13 cellular contexts compared by ENCODE assay signal in genomic region chr19:49116544-49116943, GRCh38. TPM values are rescaled to one million over a fixed set of nuclear protein-coding genes. Genes with fewer than 3 reads are reported as not detected.
A peak's percentile ranks its signal among the peaks of the same experiment; 100 is the strongest.
DNase-seq lines count a peak whose midpoint lies in the region; ATAC-seq and TF ChIP-seq lines count a peak whose summit lies in the region.
"Had no signal": no experiment of that assay in that cellular context is flagged by ENCODE, and none has a peak within 500 bp of the region (broad histone marks: within the 10 kb centered on the region; RNA-seq: fewer than 3 reads in every experiment).

No MANE protein-coding gene starts in this region.

- H2BK15ac ChIP-seq in IMR-90 (ENCODE audit: low read depth, low read length), result no peak overlapping the region

- no peak overlapping the region for H2AFZ ChIP-seq in IMR-90 (replicated peaks; ENCODE audit: low read length, poor library complexity)

- H3K9me3 ChIP-seq in CD4-positive, alpha-beta T cell (ENCODE audit: control insufficient read depth, low read length), result no peaks in the 10 kb centered on the region
- H3K9me3 ChIP-seq in IMR-90 (ENCODE audit: control insufficient read depth, insufficient read depth, low read length), result no peaks in the 10 kb centered on the region

- H3K4me2 ChIP-seq in IMR-90 (ENCODE audit: low read depth, low read length), result no peak overlapping the region

- no peak overlapping the region for H3K18ac ChIP-seq in IMR-90 (ENCODE audit: low read depth, low read length)

- H4K20me1 ChIP-seq in IMR-90 (ENCODE audit: insufficient read depth, low read length), result peaks cover 3% of the 10 kb centered on the region

- dilution Hi-C loops in IMR-90 (cut with HindIII; ENCODE audit: low sequenced_read_pairs, unreplicated experiment), result no loop called here

- H3K36me3 Mint-ChIP-seq in CD4-positive, alpha-beta T cell (ENCODE audit: low read depth), result peaks cover 4% of the 10 kb centered on the region
- H3K36me3 Mint-ChIP-seq in activated B cell treated with CpG ODN at 0.5 μM for 24 hours (ENCODE audit: low read depth) (no peaks in the 10 kb centered on the region), natural killer cell (no peaks in the 10 kb centered on the region)

- no peak for TF ChIP-seq POLR2A in IMR-90 (IDR thresholded peaks at IDR 0.05; ENCODE audit: low read depth, low read length)

- no peak overlapping the region for H3K56ac ChIP-seq in IMR-90 (ENCODE audit: extremely low read depth, insufficient read depth, low read length)

- H3K14ac ChIP-seq in IMR-90 (replicated peaks; ENCODE audit: low read depth, low read length), result no peak overlapping the region

- no peak overlapping the region for H2BK120ac ChIP-seq in IMR-90 (ENCODE audit: low read depth, low read length)

- H4K5ac ChIP-seq in IMR-90 (ENCODE audit: low read depth, low read length), result no peak overlapping the region

- intact Hi-C loops in CD4-positive, alpha-beta T cell (cut with DNase I, micrococcal nuclease), result loop anchor here in 1 of 2 experiments (5.0 to 10.0 kb wide), 2 partner anchors 479 to 642 kb away; partner anchors contain the start of gene DBP
- intact Hi-C loops in IMR-90 (cut with micrococcal nuclease) (no loop called here), activated B cell treated with CpG ODN at 0.5 μM for 24 hours (cut with micrococcal nuclease) (loop anchor here (10.0 kb wide), 3 partner anchors 122 to 758 kb away; partner anchors contain the start of genes AKT1S1, DBP, GYS1 and RUVBL2), natural killer cell (cut with micrococcal nuclease) (no loop called here)

- H2AK9ac ChIP-seq in IMR-90 (replicated peaks; ENCODE audit: low read depth, low read length, poor library complexity), result peak overlapping the region; percentile 28

- no peaks in the 10 kb centered on the region for H3K27me3 ChIP-seq in CD4-positive, alpha-beta T cell (ENCODE audit: control insufficient read depth, insufficient read depth, low read length)
- H3K27me3 ChIP-seq in IMR-90 (ENCODE audit: control insufficient read depth, insufficient read depth, low read length), result peaks cover 8% of the 10 kb centered on the region

- H3K4me1 Mint-ChIP-seq in CD4-positive, alpha-beta T cell (ENCODE audit: low read depth), result peaks cover 48% of the 10 kb centered on the region
- H3K4me1 Mint-ChIP-seq in activated B cell treated with CpG ODN at 0.5 μM for 24 hours (peaks cover 50% of the 10 kb centered on the region), natural killer cell (peaks cover 24 to 60% of the 10 kb centered on the region in 2 donors)

- CTCF ChIA-PET in CD4-positive, alpha-beta T cell (lab: Charles Lee), result interaction anchor here (0.7 to 2.3 kb wide), 3 partner anchors 10 to 913 kb away, joined by 3 to 9 read pairs (median 7); no protein-coding TSS in a partner anchor
- CTCF ChIA-PET in IMR-90 (lab: Yijun Ruan, JAX), result no interaction called here
- CTCF ChIA-PET in activated B cell treated with CpG ODN at 0.5 μM for 24 hours (lab: Charles Lee), result interaction anchor here (2.9 kb wide), 1 partner anchor 10 kb away, joined by 8 read pairs; no protein-coding TSS in a partner anchor

- no peak for DNase-seq in CD4-positive, alpha-beta T cell
- no peak for DNase-seq in IMR-90
- no peak for DNase-seq in activated B cell treated with CpG ODN at 0.5 μM for 24 hours
- DNase-seq in natural killer cell, result no peak
- no peak for DNase-seq in medulla oblongata (ENCODE audit: extremely low spot score)
- no peak for DNase-seq in islet precursor cell
- no peak for DNase-seq in nucleus accumbens (lab: John Stamatoyannopoulos, UW)
- DNase-seq: DND-41; NCI-H1105 treated with DMSO at 0.1 percent for 48 hours; occipital lobe; stimulated activated CD4-positive, alpha-beta T cell treated with anti-CD3 and anti-CD28 coated beads, Interleukin-1b, Interleukin-23, amount 100 ng/mL, for 48 hours; stimulated activated naive CD4-positive, alpha-beta T cell; T-helper 9 cell had no signal

- H2BK5ac ChIP-seq in IMR-90 (ENCODE audit: low read depth, low read length, poor library complexity, severe bottlenecking), result no peak overlapping the region

- no CpG with 5 or more reads among the region's 1 CpG for WGBS in IMR-90 (ENCODE audit: extremely low coverage in 2 of 2, insufficient read length in 1 of 2), 2 experiments

- no peak overlapping the region for H3K4me3 ChIP-seq in IMR-90 (ENCODE audit: insufficient read depth, low read depth, low read length)

- H3K27me3 Mint-ChIP-seq in CD4-positive, alpha-beta T cell, result no peaks in the 10 kb centered on the region
- peaks cover 7% of the 10 kb centered on the region for H3K27me3 Mint-ChIP-seq in activated B cell treated with CpG ODN at 0.5 μM for 24 hours
- H3K27me3 Mint-ChIP-seq in natural killer cell (ENCODE audit: low read depth in 2 of 2), result peaks cover 0 to 8% of the 10 kb centered on the region in 2 donors

- H3K27ac Mint-ChIP-seq in CD4-positive, alpha-beta T cell, result no peak overlapping the region
- H3K27ac Mint-ChIP-seq in activated B cell treated with CpG ODN at 0.5 μM for 24 hours (no peak overlapping the region), natural killer cell (peak overlapping the region; percentile 93 to 96)

- H2AK5ac ChIP-seq in IMR-90 (ENCODE audit: low read depth, low read length), result no peak overlapping the region

- no peak overlapping the region for H3K9ac ChIP-seq in IMR-90 (ENCODE audit: low read depth, low read length)

- H3K27ac ChIP-seq in CD4-positive, alpha-beta T cell (ENCODE audit: low read depth, low read length), result no peak overlapping the region
- no peak overlapping the region for H3K27ac ChIP-seq in IMR-90 (ENCODE audit: insufficient read depth, low read length)

- no TSS peak for BruUV-seq in IMR-90 (replicated peaks; lab: Mats Ljungman, UMichigan)

- no peak for TF ChIP-seq CTCF in CD4-positive, alpha-beta T cell (IDR thresholded peaks at IDR 0.05)
- TF ChIP-seq CTCF in IMR-90 (conservative IDR thresholded peaks at IDR 0.05; ENCODE audit: low read depth, low read length) (no peak), activated B cell treated with CpG ODN at 0.5 μM for 24 hours (IDR thresholded peaks at IDR 0.05) (no peak), natural killer cell (IDR thresholded peaks at IDR 0.05) (no peak)

- peaks cover 8% of the 10 kb centered on the region for H3K4me1 ChIP-seq in IMR-90 (ENCODE audit: control insufficient read depth, insufficient read depth, low read length)

- no peak for ATAC-seq in CD4-positive, alpha-beta T cell (ENCODE audit: poor library complexity)
- no peak for ATAC-seq in IMR-90 (ENCODE audit: low read depth)
- ATAC-seq in activated B cell treated with CpG ODN at 0.5 μM for 24 hours (ENCODE audit: low read depth), result no peak
- no peak for ATAC-seq in natural killer cell

- peak overlapping the region; percentile 92 for H3K4me3 Mint-ChIP-seq in CD4-positive, alpha-beta T cell
- H3K4me3 Mint-ChIP-seq in activated B cell treated with CpG ODN at 0.5 μM for 24 hours (peak overlapping the region; percentile 50), natural killer cell (peak overlapping the region; percentile 89)

- in situ Hi-C loops in IMR-90 (cut with MboI; ENCODE audit: low sequenced_read_pairs), result no loop called here

- H2BK20ac ChIP-seq in IMR-90 (ENCODE audit: low read depth, low read length), result no peak overlapping the region

- no peak for TF ChIP-seq RAD21 in IMR-90 (IDR thresholded peaks at IDR 0.05; ENCODE audit: low read length)

- no peak overlapping the region for H3K23ac ChIP-seq in IMR-90 (ENCODE audit: low read depth, low read length)

- no peaks in the 10 kb centered on the region for H3K36me3 ChIP-seq in IMR-90 (ENCODE audit: control insufficient read depth, insufficient read depth, low read length)

- H3K9me3 Mint-ChIP-seq in CD4-positive, alpha-beta T cell, result no peaks in the 10 kb centered on the region
- H3K9me3 Mint-ChIP-seq in activated B cell treated with CpG ODN at 0.5 μM for 24 hours (no peaks in the 10 kb centered on the region), natural killer cell (no peaks in the 10 kb centered on the region)

- POLR2A ChIA-PET in CD4-positive, alpha-beta T cell (lab: Charles Lee), result interaction anchor here (0.7 to 1.4 kb wide), 2 partner anchors 123 to 377 kb away, joined by 3 to 5 read pairs; partner anchors contain the start of genes GYS1 and RUVBL2
- POLR2A ChIA-PET in IMR-90 (lab: Charles Lee; ENCODE audit: unreplicated experiment), result no interaction called here
- POLR2A ChIA-PET in activated B cell treated with CpG ODN at 0.5 μM for 24 hours (lab: Charles Lee), result interaction anchor here (0.6 kb wide), 1 partner anchor 239 kb away, joined by 7 read pairs; no protein-coding TSS in a partner anchor

- H4K8ac ChIP-seq in IMR-90 (ENCODE audit: low read depth in 2 of 2, low read length in 2 of 2), result no peak overlapping the region

- H3K9me1 ChIP-seq in IMR-90 (ENCODE audit: insufficient read depth, low read length), result peaks cover 20% of the 10 kb centered on the region

- H3K4ac ChIP-seq in IMR-90 (ENCODE audit: low read depth, low read length), result no peak overlapping the region

- H3K79me1 ChIP-seq in IMR-90 (ENCODE audit: low read depth in 1 of 2, low read length in 2 of 2), result peaks cover 4 to 39% of the 10 kb centered on the region in 2 experiments; a peak in 3 of 4 replicates

- H4K91ac ChIP-seq in IMR-90 (ENCODE audit: insufficient read depth, low read depth, low read length), result no peak overlapping the region

RNA-seq across cellular contexts. Expression of gene LIN7B, which starts 2.4 kb away (rescaled TPM):
- total RNA-seq in CD4-positive, alpha-beta T cell, result 1 to 10 TPM; 6.4 to 6.6 TPM
- 2.8 and 3.8 TPM in 2 replicates for total RNA-seq in IMR-90 (2012; rRNA removed)
- 8.0 and 9.9 TPM in 2 replicates for polyA plus RNA-seq in IMR-90 (2012; rRNA removed)
- polyA plus RNA-seq in IMR-90 (2012; cell fraction: cytosol; rRNA removed), result 13.4 and 19.1 TPM in 2 replicates
- 14.2 and 30.4 TPM in 2 replicates for polyA plus RNA-seq in IMR-90 (2012; cell fraction: nucleus; rRNA removed; ENCODE audit: low replicate concordance)
- 3.6 and 4.4 TPM in 2 replicates for total RNA-seq in activated B cell treated with CpG ODN at 0.5 μM for 24 hours
- 1 to 10 TPM; 6.2 to 8.8 (median 6.5) TPM for total RNA-seq in natural killer cell

RNA-seq across cellular contexts. Expression of gene C19orf73, which starts 2.4 kb away (rescaled TPM):
- total RNA-seq in CD4-positive, alpha-beta T cell, result 1 to 10 TPM; 1.5 to 2.3 TPM
- total RNA-seq in IMR-90 (2012; rRNA removed) (0.28 TPM in 1 of 2 replicates, not detected in the other), activated B cell treated with CpG ODN at 0.5 μM for 24 hours (0.98 and 1.0 TPM in 2 replicates), natural killer cell (1 to 10 TPM; 2.3 to 2.7 (median 2.7) TPM)
- polyA plus RNA-seq in IMR-90 (2012; rRNA removed), result 1.2 and 2.0 TPM in 2 replicates
- 2.3 TPM in 2 replicates for polyA plus RNA-seq in IMR-90 (2012; cell fraction: cytosol; rRNA removed)
- 0.85 and 0.98 TPM in 2 replicates for polyA plus RNA-seq in IMR-90 (2012; cell fraction: nucleus; rRNA removed; ENCODE audit: low replicate concordance)

RNA-seq across cellular contexts. Expression of gene PPFIA3, which starts 2.8 kb away (rescaled TPM):
- total RNA-seq in CD4-positive, alpha-beta T cell, result 1 to 10 TPM; 2.0 to 2.8 TPM
- total RNA-seq in IMR-90 (2012; rRNA removed), result 0.83 and 0.90 TPM in 2 replicates
- polyA plus RNA-seq in IMR-90 (2012; rRNA removed), result 1.9 and 2.4 TPM in 2 replicates
- polyA plus RNA-seq in IMR-90 (2012; cell fraction: cytosol; rRNA removed), result 1.5 and 2.9 TPM in 2 replicates
- 5.7 and 7.5 TPM in 2 replicates for polyA plus RNA-seq in IMR-90 (2012; cell fraction: nucleus; rRNA removed; ENCODE audit: low replicate concordance)
- 1.2 and 3.6 TPM in 2 replicates for total RNA-seq in activated B cell treated with CpG ODN at 0.5 μM for 24 hours
- total RNA-seq in natural killer cell, result 1 to 10 TPM; 5.3 to 5.5 (median 5.3) TPM

RNA-seq across cellular contexts. Expression of gene SNRNP70, which starts 31.3 kb away (rescaled TPM):
- 100 to 1,000 TPM; 375 to 397 TPM for total RNA-seq in CD4-positive, alpha-beta T cell
- total RNA-seq in IMR-90 (2012; rRNA removed), result 72.8 and 81.4 TPM in 2 replicates
- polyA plus RNA-seq in IMR-90 (2012; rRNA removed), result 200 and 344 TPM in 2 replicates
- polyA plus RNA-seq in IMR-90 (2012; cell fraction: cytosol; rRNA removed), result 133 and 172 TPM in 2 replicates
- polyA plus RNA-seq in IMR-90 (2012; cell fraction: nucleus; rRNA removed; ENCODE audit: low replicate concordance), result 1,852 and 3,219 TPM in 2 replicates
- total RNA-seq in activated B cell treated with CpG ODN at 0.5 μM for 24 hours, result 268 and 298 TPM in 2 replicates
- 100 to 1,000 TPM; 244 to 312 (median 299) TPM for total RNA-seq in natural killer cell

RNA-seq across cellular contexts. Expression of gene HRC, which starts 38.7 kb away (rescaled TPM):
- total RNA-seq in CD4-positive, alpha-beta T cell, result not detected
- not detected in 2 replicates for total RNA-seq in IMR-90 (2012; rRNA removed)
- polyA plus RNA-seq in IMR-90 (2012; rRNA removed), result 0.03 TPM in 1 of 2 replicates, not detected in the other
- 0.02 TPM in 1 of 2 replicates, not detected in the other for polyA plus RNA-seq in IMR-90 (2012; cell fraction: cytosol; rRNA removed)
- 0.08 and 0.13 TPM in 2 replicates for polyA plus RNA-seq in IMR-90 (2012; cell fraction: nucleus; rRNA removed; ENCODE audit: low replicate concordance)
- total RNA-seq in activated B cell treated with CpG ODN at 0.5 μM for 24 hours, result not detected in 2 replicates
- not detected for total RNA-seq in natural killer cell

Comparison
In these comparisons a context has a peak if more than half of its experiments do, and no peak if none do; other contexts are left out.
1. H3K27ac Mint-ChIP-seq: peak in natural killer cell (2 of 2); none in CD4-positive, alpha-beta T cell (single experiment) and activated B cell treated with CpG ODN at 0.5 μM for 24 hours (single experiment).
2. Peak in every context shown above with its lines, with median percentiles within 50 percentile points of each other: H3K4me3 Mint-ChIP-seq.